Comparison of ENCODE assay signal across 9 cellular contexts in the genomic region with DNA sequence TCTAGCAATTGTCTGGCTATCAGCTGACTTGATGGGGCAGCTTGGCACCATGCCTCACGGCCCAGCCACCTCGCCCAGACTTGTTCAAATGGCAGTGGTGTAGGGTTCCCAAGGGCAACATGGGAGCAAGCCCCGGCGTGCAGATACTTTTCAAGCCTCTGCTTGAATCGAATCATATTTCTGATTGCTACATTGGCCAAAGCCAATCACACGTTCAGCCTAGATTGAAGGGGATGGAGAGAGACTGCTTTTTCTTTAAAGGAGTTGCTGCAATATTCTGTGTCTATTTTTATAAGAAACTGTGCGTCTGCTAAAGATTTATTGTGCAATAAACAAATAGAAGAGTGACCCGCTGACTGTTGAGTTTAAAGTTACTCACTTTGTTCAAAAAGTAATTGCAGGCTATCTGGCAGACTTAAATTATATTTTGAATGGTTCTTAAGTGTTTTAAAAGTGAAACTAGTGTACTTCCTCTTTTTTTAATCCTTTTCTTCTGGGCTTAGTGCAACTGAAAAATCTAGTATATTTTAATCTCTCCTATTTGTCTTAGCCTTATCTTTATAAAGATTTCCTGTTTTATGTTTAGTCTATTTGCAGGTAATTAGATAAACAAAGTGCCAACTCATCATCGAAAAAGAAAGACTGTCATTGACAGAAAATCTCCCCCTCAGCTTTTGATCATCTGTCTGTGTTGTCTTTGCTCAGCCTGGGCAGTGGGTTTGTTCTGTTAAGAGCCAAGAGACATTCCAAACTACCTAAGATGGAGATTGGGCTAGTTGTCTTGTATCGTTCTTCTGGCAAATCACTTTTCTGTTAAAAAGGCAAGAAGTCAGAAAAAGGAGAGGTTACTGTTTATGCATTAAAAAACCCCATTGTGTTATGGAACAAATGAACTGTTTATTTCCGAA.
DNase-seq lines count a peak whose midpoint lies in the region; ATAC-seq and TF ChIP-seq lines count a peak whose summit lies in the region.
"Had no signal": no experiment of that assay in that cellular context is flagged by ENCODE, and none has a peak within 500 bp of the region (broad histone marks: within the 10 kb centered on the region; RNA-seq: fewer than 3 reads in every experiment).

No MANE protein-coding gene starts in this region.

- no peak for ATAC-seq in HG03457 (IDR thresholded peaks at IDR 0.05; ENCODE audit: unreplicated experiment)
- ATAC-seq: body of pancreas had no signal

- H3K27me3 ChIP-seq in GM23248 (replicated peaks; ENCODE audit: insufficient read depth) (no peaks in the 10 kb centered on the region), breast epithelium (no peaks in the 10 kb centered on the region), rectal smooth muscle tissue (ENCODE audit: control insufficient read depth, insufficient read depth, low read length) (no peaks in the 10 kb centered on the region)
- H3K27me3 ChIP-seq: body of pancreas had no signal

- 8 to 13% methylated on average over 11 of the region's 11 CpGs for WGBS in GM23248 (ENCODE audit: low coverage in 1 of 2, low lambda C conversion rate in 2 of 2, missing lambda C conversion rate in 2 of 2), 2 experiments

- H3K4me1 ChIP-seq in GM23248 (ENCODE audit: insufficient read depth) (peaks cover 11% of the 10 kb centered on the region), breast epithelium (no peaks in the 10 kb centered on the region), rectal smooth muscle tissue (ENCODE audit: control insufficient read depth, insufficient read depth, low read length) (no peaks in the 10 kb centered on the region)
- H3K4me1 ChIP-seq: body of pancreas had no signal

- H3K9me3 ChIP-seq in GM23248 (ENCODE audit: low read depth) = no peaks in the 10 kb centered on the region
- H3K9me3 ChIP-seq in breast epithelium = peaks cover 0 to 11% of the 10 kb centered on the region in 2 donors
- H3K9me3 ChIP-seq: body of pancreas had no signal

- H3K9me2 ChIP-seq in GM23248 (ENCODE audit: insufficient read depth) = peaks cover under 1% of the 10 kb centered on the region; the same call in 1 of the 2 replicates

- peak; percentile 70 for DNase-seq in COR-L47 (lab: John Stamatoyannopoulos, UW)
- DNase-seq in GM23248 = peak; percentile 73
- DNase-seq in NCI-H2081 treated with DMSO at 0.1 percent for 48 hours (lab: John Stamatoyannopoulos, UW) = peak; percentile 34
- DNase-seq in breast epithelium (ENCODE audit: low spot score in 2 of 2) = peak in 1 of 2 donors; percentile 80
- no peak for DNase-seq in ACHN
- no peak for DNase-seq in 8988T

- H3K9ac ChIP-seq in GM23248 (peak overlapping the region; percentile 67), rectal smooth muscle tissue (ENCODE audit: low read length) (no peak overlapping the region)

- H3K27ac ChIP-seq in GM23248 (peak overlapping the region; percentile 52), breast epithelium (peak overlapping the region; percentile 71 to 79), rectal smooth muscle tissue (ENCODE audit: low read depth, low read length) (no peak overlapping the region)
- H3K27ac ChIP-seq: body of pancreas had no signal

- intact Hi-C loops in breast epithelium (cut with DNase I; ENCODE audit: low total_unique reads) = no loop called here

- no peaks in the 10 kb centered on the region for H4K20me1 ChIP-seq in GM23248 (ENCODE audit: insufficient read depth)

- TF ChIP-seq CTCF in breast epithelium (IDR thresholded peaks at IDR 0.05) = no peak

- peak overlapping the region; percentile 74 for H2AFZ ChIP-seq in GM23248

- in situ Hi-C loops in GM23248 (cut with MboI) (no loop called here), ACHN (cut with HindIII; ENCODE audit: low pct_ligation_motif_present, low pct_unique_long_range_greater_than_20kb, low sequenced_read_pairs) (no loop called here)

- H3K79me2 ChIP-seq in GM23248 (ENCODE audit: insufficient read depth) = no peaks in the 10 kb centered on the region

- H3K4me2 ChIP-seq in GM23248 (ENCODE audit: unreplicated experiment) = peak overlapping the region; percentile 95

- H3K36me3 ChIP-seq in GM23248 (ENCODE audit: low read depth) = no peaks in the 10 kb centered on the region
- no peaks in the 10 kb centered on the region for H3K36me3 ChIP-seq in breast epithelium
- no peaks in the 10 kb centered on the region for H3K36me3 ChIP-seq in rectal smooth muscle tissue (ENCODE audit: control insufficient read depth, insufficient read depth, low read length)

- TF ChIP-seq POLR2A in breast epithelium (IDR thresholded peaks at IDR 0.05) = no peak

- peaks cover 9% of the 10 kb centered on the region; the same call in 1 of the 2 replicates for H3F3A ChIP-seq in GM23248 (ENCODE audit: insufficient read depth)

- H3K4me3 ChIP-seq in GM23248 (peak overlapping the region; percentile 67), breast epithelium (peak overlapping the region; percentile 5 to 44 (median 35)), rectal smooth muscle tissue (ENCODE audit: low read length) (peak overlapping the region; percentile 36)
- H3K4me3 ChIP-seq: body of pancreas had no signal

Comparison
In these comparisons a context has a peak if more than half of its experiments do, and no peak if none do; other contexts are left out.
1. DNase-seq: peak in COR-L47 (single experiment), GM23248 (single experiment) and NCI-H2081 treated with DMSO at 0.1 percent for 48 hours (single experiment); none in ACHN (single experiment) and 8988T (single experiment).
2. Peak in every context shown above with its lines, with median percentiles within 50 percentile points of each other: H3K4me3 ChIP-seq.